Comparison of ENCODE assay signal across 10 cellular contexts in the genomic region with DNA sequence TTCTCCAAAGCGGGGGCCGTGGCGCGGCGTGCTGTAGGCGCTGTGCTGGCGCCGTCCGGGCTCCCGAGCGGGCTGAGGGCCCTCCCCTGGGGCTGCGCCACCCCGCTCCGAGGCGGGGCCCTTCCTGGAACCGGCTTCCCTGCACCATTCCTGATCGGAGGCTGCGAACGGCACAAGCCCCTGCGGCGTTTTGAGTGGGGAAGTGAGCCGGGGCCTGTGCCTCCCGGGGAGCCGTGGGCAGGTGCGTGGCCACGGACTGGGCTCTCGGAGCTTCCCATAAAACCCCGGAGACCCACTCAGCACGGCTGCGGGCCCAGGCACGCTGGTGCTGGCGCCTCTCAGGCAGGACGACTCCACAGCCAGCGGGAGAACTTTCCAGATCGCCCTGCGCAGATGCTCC.
A peak's percentile ranks its signal among the peaks of the same experiment; 100 is the strongest.
DNase-seq lines count a peak whose midpoint lies in the region; ATAC-seq and TF ChIP-seq lines count a peak whose summit lies in the region.
"Had no signal": no experiment of that assay in that cellular context is flagged by ENCODE, and none has a peak within 500 bp of the region (broad histone marks: within the 10 kb centered on the region; RNA-seq: fewer than 3 reads in every experiment).

No MANE protein-coding gene starts in this region.

- H3K27ac ChIP-seq in GM23338 (ENCODE audit: low read depth): no peak overlapping the region

- H3K36me3 Mint-ChIP-seq in GM23338 (ENCODE audit: low read depth): peaks cover 4% of the 10 kb centered on the region; the same call in 2 of the 3 replicates
- no peaks in the 10 kb centered on the region for H3K36me3 Mint-ChIP-seq in activated CD4-positive, alpha-beta T cell treated with anti-CD3 and anti-CD28 coated beads for 36 hours (ENCODE audit: low read depth)

- intact Hi-C loops in mucosa of descending colon (cut with DNase I, micrococcal nuclease): no loop called here
- intact Hi-C loops in activated CD4-positive, alpha-beta T cell treated with anti-CD3 and anti-CD28 coated beads for 36 hours (cut with DNase I, micrococcal nuclease): no loop called here

- DNase-seq in AG20443 (ENCODE audit: low spot score): peak; percentile 33
- DNase-seq in GM23338 (ENCODE audit: low spot score): no peak
- no peak for DNase-seq in epithelial cell of esophagus (ENCODE audit: low read depth)
- DNase-seq in mucosa of descending colon: peak in 1 of 3 donors; percentile 31
- no peak for DNase-seq in GM19240 (ENCODE audit: insufficient read length, low spot score)
- DNase-seq in activated CD4-positive, alpha-beta T cell treated with anti-CD3 and anti-CD28 coated beads for 36 hours: no peak
- DNase-seq: stimulated activated CD4-positive, alpha-beta T cell treated with anti-CD3 and anti-CD28 coated beads, Interleukin-15, amount 100 ng/mL, for 24 hours had no signal

- H3K9me3 ChIP-seq in mucosa of descending colon: no peaks in the 10 kb centered on the region

- peaks cover 15% of the 10 kb centered on the region for H3K27me3 Mint-ChIP-seq in GM23338 (ENCODE audit: insufficient read depth, low read depth, poor library complexity)
- no peaks in the 10 kb centered on the region for H3K27me3 Mint-ChIP-seq in activated CD4-positive, alpha-beta T cell treated with anti-CD3 and anti-CD28 coated beads for 36 hours

- 0 out of 2 replicates have a peak, but pooled peaks cover 5% of the 10 kb centered on the region for H3K9me2 ChIP-seq in GM23338 (ENCODE audit: insufficient read depth)

- ATAC-seq in GM23338: peak; percentile 75
- peak; percentile 60 for ATAC-seq in mucosa of descending colon
- ATAC-seq in GM18868 (IDR thresholded peaks at IDR 0.05; ENCODE audit: unreplicated experiment): no peak
- ATAC-seq in HG03354 (IDR thresholded peaks at IDR 0.05; ENCODE audit: poor library complexity, severe bottlenecking, unreplicated experiment): no peak
- ATAC-seq in activated CD4-positive, alpha-beta T cell treated with anti-CD3 and anti-CD28 coated beads for 36 hours: no peak

- H3K9me3 Mint-ChIP-seq in GM23338: peaks cover 6% of the 10 kb centered on the region; the same call in 2 of the 3 replicates
- peaks cover 8% of the 10 kb centered on the region for H3K9me3 Mint-ChIP-seq in activated CD4-positive, alpha-beta T cell treated with anti-CD3 and anti-CD28 coated beads for 36 hours (ENCODE audit: low read depth)

- no peaks in the 10 kb centered on the region for H4K20me1 ChIP-seq in GM23338 (replicated peaks; ENCODE audit: insufficient read depth)

- peaks cover 48% of the 10 kb centered on the region for H3K27me3 ChIP-seq in GM23338 (ENCODE audit: insufficient read depth)

- TF ChIP-seq CTCF in GM23338 (conservative IDR thresholded peaks at IDR 0.05; ENCODE audit: low read depth in 2 of 2) (no peak), epithelial cell of esophagus (IDR thresholded peaks at IDR 0.05; ENCODE audit: insufficient read depth, low read depth, low read length, missing control alignments) (no peak), mucosa of descending colon (IDR thresholded peaks at IDR 0.05) (no peak)

- H2AFZ ChIP-seq in GM23338: peak overlapping the region; percentile 98

- POLR2A ChIA-PET in activated CD4-positive, alpha-beta T cell treated with anti-CD3 and anti-CD28 coated beads for 36 hours (lab: Charles Lee): no interaction called here

- CTCF ChIA-PET in activated CD4-positive, alpha-beta T cell treated with anti-CD3 and anti-CD28 coated beads for 36 hours (lab: Charles Lee): no interaction called here

- no peak overlapping the region for H3K27ac Mint-ChIP-seq in GM23338
- H3K27ac Mint-ChIP-seq in activated CD4-positive, alpha-beta T cell treated with anti-CD3 and anti-CD28 coated beads for 36 hours: no peak overlapping the region

- H3K4me2 ChIP-seq in GM23338: peak overlapping the region; percentile 88

- H3F3A ChIP-seq in GM23338 (replicated peaks; ENCODE audit: low read depth): no peaks in the 10 kb centered on the region

- no peaks in the 10 kb centered on the region for H3K79me2 ChIP-seq in GM23338 (replicated peaks; ENCODE audit: insufficient read depth)

- peak overlapping the region; percentile 41; the same call in 2 of the 3 replicates for H3K4me3 Mint-ChIP-seq in GM23338
- no peak overlapping the region for H3K4me3 Mint-ChIP-seq in activated CD4-positive, alpha-beta T cell treated with anti-CD3 and anti-CD28 coated beads for 36 hours
- H3K4me3 Mint-ChIP-seq: neural crest cell had no signal

- H3K4me1 ChIP-seq in GM23338 (ENCODE audit: insufficient read depth) (no peaks in the 10 kb centered on the region), mucosa of descending colon (ENCODE audit: low read depth) (no peaks in the 10 kb centered on the region)

- H3K4me3 ChIP-seq in GM23338 (peak overlapping the region; percentile 72), epithelial cell of esophagus (ENCODE audit: low read length) (peak overlapping the region; percentile 23), mucosa of descending colon (no peak overlapping the region)

- H3K36me3 ChIP-seq in GM23338 (ENCODE audit: insufficient read depth) (no peaks in the 10 kb centered on the region), mucosa of descending colon (ENCODE audit: low read depth) (no peaks in the 10 kb centered on the region)

- H3K4me1 Mint-ChIP-seq in GM23338: no peaks in the 10 kb centered on the region
- H3K4me1 Mint-ChIP-seq in activated CD4-positive, alpha-beta T cell treated with anti-CD3 and anti-CD28 coated beads for 36 hours: peaks cover 16% of the 10 kb centered on the region
- H3K4me1 Mint-ChIP-seq: neural crest cell had no signal

TF ChIP-seq in GM23338, 12 proteins besides CTCF, POLR2A, EP300 and RAD21 (continues in another document):
- TF ChIP-seq, protein P1, sequence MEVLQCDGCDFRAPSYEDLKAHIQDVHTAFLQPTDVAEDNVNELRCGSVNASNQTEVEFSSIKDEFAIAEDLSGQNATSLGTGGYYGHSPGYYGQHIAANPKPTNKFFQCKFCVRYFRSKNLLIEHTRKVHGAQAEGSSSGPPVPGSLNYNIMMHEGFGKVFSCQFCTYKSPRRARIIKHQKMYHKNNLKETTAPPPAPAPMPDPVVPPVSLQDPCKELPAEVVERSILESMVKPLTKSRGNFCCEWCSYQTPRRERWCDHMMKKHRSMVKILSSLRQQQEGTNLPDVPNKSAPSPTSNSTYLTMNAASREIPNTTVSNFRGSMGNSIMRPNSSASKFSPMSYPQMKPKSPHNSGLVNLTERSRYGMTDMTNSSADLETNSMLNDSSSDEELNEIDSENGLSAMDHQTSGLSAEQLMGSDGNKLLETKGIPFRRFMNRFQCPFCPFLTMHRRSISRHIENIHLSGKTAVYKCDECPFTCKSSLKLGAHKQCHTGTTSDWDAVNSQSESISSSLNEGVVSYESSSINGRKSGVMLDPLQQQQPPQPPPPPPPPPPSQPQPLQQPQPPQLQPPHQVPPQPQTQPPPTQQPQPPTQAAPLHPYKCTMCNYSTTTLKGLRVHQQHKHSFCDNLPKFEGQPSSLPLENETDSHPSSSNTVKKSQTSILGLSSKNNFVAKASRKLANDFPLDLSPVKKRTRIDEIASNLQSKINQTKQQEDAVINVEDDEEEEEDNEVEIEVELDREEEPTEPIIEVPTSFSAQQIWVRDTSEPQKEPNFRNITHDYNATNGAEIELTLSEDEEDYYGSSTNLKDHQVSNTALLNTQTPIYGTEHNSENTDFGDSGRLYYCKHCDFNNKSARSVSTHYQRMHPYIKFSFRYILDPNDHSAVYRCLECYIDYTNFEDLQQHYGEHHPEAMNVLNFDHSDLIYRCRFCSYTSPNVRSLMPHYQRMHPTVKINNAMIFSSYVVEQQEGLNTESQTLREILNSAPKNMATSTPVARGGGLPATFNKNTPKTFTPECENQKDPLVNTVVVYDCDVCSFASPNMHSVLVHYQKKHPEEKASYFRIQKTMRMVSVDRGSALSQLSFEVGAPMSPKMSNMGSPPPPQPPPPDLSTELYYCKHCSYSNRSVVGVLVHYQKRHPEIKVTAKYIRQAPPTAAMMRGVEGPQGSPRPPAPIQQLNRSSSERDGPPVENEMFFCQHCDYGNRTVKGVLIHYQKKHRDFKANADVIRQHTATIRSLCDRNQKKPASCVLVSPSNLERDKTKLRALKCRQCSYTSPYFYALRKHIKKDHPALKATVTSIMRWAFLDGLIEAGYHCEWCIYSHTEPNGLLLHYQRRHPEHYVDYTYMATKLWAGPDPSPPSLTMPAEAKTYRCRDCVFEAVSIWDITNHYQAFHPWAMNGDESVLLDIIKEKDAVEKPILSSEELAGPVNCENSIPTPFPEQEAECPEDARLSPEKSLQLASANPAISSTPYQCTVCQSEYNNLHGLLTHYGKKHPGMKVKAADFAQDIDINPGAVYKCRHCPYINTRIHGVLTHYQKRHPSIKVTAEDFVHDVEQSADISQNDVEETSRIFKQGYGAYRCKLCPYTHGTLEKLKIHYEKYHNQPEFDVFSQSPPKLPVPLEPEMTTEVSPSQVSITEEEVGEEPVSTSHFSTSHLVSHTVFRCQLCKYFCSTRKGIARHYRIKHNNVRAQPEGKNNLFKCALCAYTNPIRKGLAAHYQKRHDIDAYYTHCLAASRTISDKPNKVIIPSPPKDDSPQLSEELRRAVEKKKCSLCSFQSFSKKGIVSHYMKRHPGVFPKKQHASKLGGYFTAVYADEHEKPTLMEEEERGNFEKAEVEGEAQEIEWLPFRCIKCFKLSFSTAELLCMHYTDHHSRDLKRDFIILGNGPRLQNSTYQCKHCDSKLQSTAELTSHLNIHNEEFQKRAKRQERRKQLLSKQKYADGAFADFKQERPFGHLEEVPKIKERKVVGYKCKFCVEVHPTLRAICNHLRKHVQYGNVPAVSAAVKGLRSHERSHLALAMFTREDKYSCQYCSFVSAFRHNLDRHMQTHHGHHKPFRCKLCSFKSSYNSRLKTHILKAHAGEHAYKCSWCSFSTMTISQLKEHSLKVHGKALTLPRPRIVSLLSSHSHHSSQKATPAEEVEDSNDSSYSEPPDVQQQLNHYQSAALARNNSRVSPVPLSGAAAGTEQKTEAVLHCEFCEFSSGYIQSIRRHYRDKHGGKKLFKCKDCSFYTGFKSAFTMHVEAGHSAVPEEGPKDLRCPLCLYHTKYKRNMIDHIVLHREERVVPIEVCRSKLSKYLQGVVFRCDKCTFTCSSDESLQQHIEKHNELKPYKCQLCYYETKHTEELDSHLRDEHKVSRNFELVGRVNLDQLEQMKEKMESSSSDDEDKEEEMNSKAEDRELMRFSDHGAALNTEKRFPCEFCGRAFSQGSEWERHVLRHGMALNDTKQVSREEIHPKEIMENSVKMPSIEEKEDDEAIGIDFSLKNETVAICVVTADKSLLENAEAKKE (CRISPR knock-in tag; IDR thresholded peaks at IDR 0.05): no peak
- TF ChIP-seq, protein P2, sequence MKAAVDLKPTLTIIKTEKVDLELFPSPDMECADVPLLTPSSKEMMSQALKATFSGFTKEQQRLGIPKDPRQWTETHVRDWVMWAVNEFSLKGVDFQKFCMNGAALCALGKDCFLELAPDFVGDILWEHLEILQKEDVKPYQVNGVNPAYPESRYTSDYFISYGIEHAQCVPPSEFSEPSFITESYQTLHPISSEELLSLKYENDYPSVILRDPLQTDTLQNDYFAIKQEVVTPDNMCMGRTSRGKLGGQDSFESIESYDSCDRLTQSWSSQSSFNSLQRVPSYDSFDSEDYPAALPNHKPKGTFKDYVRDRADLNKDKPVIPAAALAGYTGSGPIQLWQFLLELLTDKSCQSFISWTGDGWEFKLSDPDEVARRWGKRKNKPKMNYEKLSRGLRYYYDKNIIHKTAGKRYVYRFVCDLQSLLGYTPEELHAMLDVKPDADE (IDR thresholded peaks at IDR 0.05): no peak
- TF ChIP-seq ZNF331 (CRISPR knock-in tag; IDR thresholded peaks at IDR 0.05; ENCODE audit: low read depth): no peak
- no peak for TF ChIP-seq ZNF114 (CRISPR knock-in tag; IDR thresholded peaks at IDR 0.05)

Comparison
In these comparisons a context has a peak if more than half of its experiments do, and no peak if none do; other contexts are left out.
1. ATAC-seq: peak in GM23338 (single experiment) and mucosa of descending colon (single experiment); none in GM18868 (single experiment), HG03354 (single experiment) and activated CD4-positive, alpha-beta T cell treated with anti-CD3 and anti-CD28 coated beads for 36 hours (single experiment).